In the genomic region with DNA sequence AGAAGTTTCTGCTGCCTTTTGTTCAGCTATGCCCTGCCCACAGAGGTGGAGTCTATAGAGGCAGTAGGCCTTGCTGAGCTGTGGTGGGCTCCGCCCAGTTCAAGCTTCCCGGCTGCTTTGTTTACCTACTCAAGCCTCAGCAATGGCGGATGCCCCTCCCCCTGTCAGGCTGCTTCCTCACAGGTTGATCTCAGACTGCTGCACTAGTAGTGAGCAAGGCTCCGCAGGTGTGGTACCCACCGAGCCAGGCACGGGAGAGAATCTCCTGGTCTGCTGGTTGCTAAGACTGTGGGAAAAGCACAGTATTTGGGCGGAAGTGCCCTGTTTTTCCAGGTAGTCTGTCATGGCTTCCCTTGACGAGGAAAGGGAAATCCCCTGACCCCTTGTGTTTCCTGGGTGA, we compare ENCODE assay signal across 6 cellular contexts.
DNase-seq lines count a peak whose midpoint lies in the region; ATAC-seq, FAIRE-seq and TF ChIP-seq lines count a peak whose summit lies in the region.
"Not testable (repeated sequence)": the region's sequence is repeated elsewhere in the genome, so short reads cannot be mapped to it uniquely, and the experiment has no call there.

No MANE protein-coding gene starts in this region.

- H3K4me1 ChIP-seq in HepG2 (ENCODE audit: insufficient read depth, low read length): peaks cover 14% of the 10 kb centered on the region

- POLR2A ChIA-PET in HepG2 (lab: Yijun Ruan, JAX): interaction anchor here (1.0 to 1.6 kb wide), 3 partner anchors 14 to 78 kb away, joined by 3 to 10 read pairs (median 5); a partner anchor contains a TSS

- FAIRE-seq in HepG2 (lab: Jason Lieb, UNC): not testable (repeated sequence)

- TF ChIP-seq CTCF in VCaP (conservative IDR thresholded peaks at IDR 0.05); HepG2 (CRISPR knock-in tag; IDR thresholded peaks at IDR 0.05): not testable (repeated sequence)

- CTCF ChIA-PET in activated naive CD4-positive, alpha-beta T cell treated with anti-CD3 and anti-CD28 coated beads, Interleukin-2, amount 10 ng/mL, durations not matched to agents 7 days and 5 days (lab: Charles Lee); HepG2 (lab: Yijun Ruan, JAX; ENCODE audit: low intra/inter-chr PET ratio, low total read pairs): not testable (repeated sequence)

- peak; percentile 55 for ATAC-seq in HepG2

- H3K79me2 ChIP-seq in HepG2 (ENCODE audit: insufficient read depth, low read length): not testable (repeated sequence)

- H3K36me3 Mint-ChIP-seq in activated naive CD4-positive, alpha-beta T cell treated with anti-CD3 and anti-CD28 coated beads, Interleukin-2, amount 10 ng/mL, durations not matched to agents 7 days and 5 days: not testable (repeated sequence)

- H2AFZ ChIP-seq in HepG2 (ENCODE audit: low read length): not testable (repeated sequence)

- H3K4me1 Mint-ChIP-seq in activated naive CD4-positive, alpha-beta T cell treated with anti-CD3 and anti-CD28 coated beads, Interleukin-2, amount 10 ng/mL, durations not matched to agents 7 days and 5 days: not testable (repeated sequence)

- not testable (repeated sequence) for H3K36me3 ChIP-seq in HepG2 (replicated peaks in 1 of 2; ENCODE audit: control insufficient read depth in 1 of 2, insufficient read depth in 2 of 2, low read length in 2 of 2)

- not testable (repeated sequence) for H3K4me3 Mint-ChIP-seq in activated naive CD4-positive, alpha-beta T cell treated with anti-CD3 and anti-CD28 coated beads, Interleukin-2, amount 10 ng/mL, durations not matched to agents 7 days and 5 days

- not testable (repeated sequence) for TF ChIP-seq RAD21 in HepG2 (CRISPR knock-in tag; IDR thresholded peaks at IDR 0.05)

- not testable (repeated sequence) for H3K27me3 ChIP-seq in HepG2 (ENCODE audit: control insufficient read depth in 1 of 2, insufficient read depth in 2 of 2, low read length in 2 of 2)

- not testable (repeated sequence) for H3K27ac Mint-ChIP-seq in activated naive CD4-positive, alpha-beta T cell treated with anti-CD3 and anti-CD28 coated beads, Interleukin-2, amount 10 ng/mL, durations not matched to agents 7 days and 5 days

- intact Hi-C loops in HepG2 (cut with micrococcal nuclease; ENCODE audit: unreplicated experiment): not testable (repeated sequence)

- not testable (repeated sequence) for H4K20me1 ChIP-seq in HepG2 (ENCODE audit: insufficient read depth, low read length)

- not testable (repeated sequence) for H3K9me3 ChIP-seq in HepG2 (ENCODE audit: low read length)

- TF ChIP-seq POLR2A in HepG2 (IDR thresholded peaks at IDR 0.05; ENCODE audit: insufficient read depth in 1 of 2, low read depth in 2 of 2, low read length in 2 of 2): not testable (repeated sequence)

- H3K9ac ChIP-seq in HepG2 (ENCODE audit: insufficient read depth, low read depth, low read length): not testable (repeated sequence)

- H3K4me2 ChIP-seq in HepG2 (ENCODE audit: low read depth, low read length): peak overlapping the region; percentile 53; the same call in 1 of the 2 replicates

- WGBS in HepG2 (ENCODE audit: low lambda C conversion rate): 13% methylated on average over 3 of the region's 8 CpGs

- H3K27ac ChIP-seq in VCaP (peak overlapping the region; percentile 89), HepG2 (ENCODE audit: extremely low read length, insufficient read depth, low read length) (peak overlapping the region; percentile 43)

- in situ Hi-C loops in HepG2 (cut with HindIII; ENCODE audit: extremely low pct_ligation_motif_present, low pct_unique_long_range_greater_than_20kb): not testable (repeated sequence)

- H3K9me3 Mint-ChIP-seq in activated naive CD4-positive, alpha-beta T cell treated with anti-CD3 and anti-CD28 coated beads, Interleukin-2, amount 10 ng/mL, durations not matched to agents 7 days and 5 days: not testable (repeated sequence)

- DNase-seq in DMS53 (lab: John Stamatoyannopoulos, UW): peak; percentile 53
- peak; percentile 18 for DNase-seq in NCI-H146 (lab: John Stamatoyannopoulos, UW)
- DNase-seq in NCI-H748 (lab: John Stamatoyannopoulos, UW; ENCODE audit: unreplicated experiment): peak; percentile 33
- peak; percentile 23 for DNase-seq in activated naive CD4-positive, alpha-beta T cell treated with anti-CD3 and anti-CD28 coated beads, Interleukin-2, amount 10 ng/mL, durations not matched to agents 7 days and 5 days
- DNase-seq in HepG2 (ENCODE audit: low spot score): peak; percentile 24

- BruUV-seq in HepG2 (replicated peaks; lab: Mats Ljungman, UMichigan): not testable (repeated sequence)

- TF ChIP-seq EP300 in HepG2 (IDR thresholded peaks at IDR 0.05; ENCODE audit: low read depth in 2 of 2, low read length in 2 of 2); HepG2 (CRISPR knock-in tag; IDR thresholded peaks at IDR 0.05; ENCODE audit: borderline replicate concordance): not testable (repeated sequence)

- H3K27me3 Mint-ChIP-seq in activated naive CD4-positive, alpha-beta T cell treated with anti-CD3 and anti-CD28 coated beads, Interleukin-2, amount 10 ng/mL, durations not matched to agents 7 days and 5 days: not testable (repeated sequence)

- peak overlapping the region in 1 of 3 experiments; percentile 43; a peak in 2 of 6 replicates for H3K4me3 ChIP-seq in HepG2 (replicated peaks in 1 of 3; ENCODE audit: insufficient read depth in 1 of 3, low read depth in 2 of 3, low read length in 3 of 3)

TF ChIP-seq in HepG2, 621 proteins besides CTCF, POLR2A, EP300 and RAD21 (continues in another document):
- peak; percentile 29; the same call in 1 of the 2 replicates for TF ChIP-seq ZMYM4 (CRISPR knock-in tag; IDR thresholded peaks at IDR 0.05)
- TF ChIP-seq, protein P1, sequence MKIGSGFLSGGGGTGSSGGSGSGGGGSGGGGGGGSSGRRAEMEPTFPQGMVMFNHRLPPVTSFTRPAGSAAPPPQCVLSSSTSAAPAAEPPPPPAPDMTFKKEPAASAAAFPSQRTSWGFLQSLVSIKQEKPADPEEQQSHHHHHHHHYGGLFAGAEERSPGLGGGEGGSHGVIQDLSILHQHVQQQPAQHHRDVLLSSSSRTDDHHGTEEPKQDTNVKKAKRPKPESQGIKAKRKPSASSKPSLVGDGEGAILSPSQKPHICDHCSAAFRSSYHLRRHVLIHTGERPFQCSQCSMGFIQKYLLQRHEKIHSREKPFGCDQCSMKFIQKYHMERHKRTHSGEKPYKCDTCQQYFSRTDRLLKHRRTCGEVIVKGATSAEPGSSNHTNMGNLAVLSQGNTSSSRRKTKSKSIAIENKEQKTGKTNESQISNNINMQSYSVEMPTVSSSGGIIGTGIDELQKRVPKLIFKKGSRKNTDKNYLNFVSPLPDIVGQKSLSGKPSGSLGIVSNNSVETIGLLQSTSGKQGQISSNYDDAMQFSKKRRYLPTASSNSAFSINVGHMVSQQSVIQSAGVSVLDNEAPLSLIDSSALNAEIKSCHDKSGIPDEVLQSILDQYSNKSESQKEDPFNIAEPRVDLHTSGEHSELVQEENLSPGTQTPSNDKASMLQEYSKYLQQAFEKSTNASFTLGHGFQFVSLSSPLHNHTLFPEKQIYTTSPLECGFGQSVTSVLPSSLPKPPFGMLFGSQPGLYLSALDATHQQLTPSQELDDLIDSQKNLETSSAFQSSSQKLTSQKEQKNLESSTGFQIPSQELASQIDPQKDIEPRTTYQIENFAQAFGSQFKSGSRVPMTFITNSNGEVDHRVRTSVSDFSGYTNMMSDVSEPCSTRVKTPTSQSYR (CRISPR knock-in tag; IDR thresholded peaks at IDR 0.05; ENCODE audit: borderline replicate concordance): peak; percentile 36; the same call in 1 of the 2 replicates
- TF ChIP-seq, protein P2, sequence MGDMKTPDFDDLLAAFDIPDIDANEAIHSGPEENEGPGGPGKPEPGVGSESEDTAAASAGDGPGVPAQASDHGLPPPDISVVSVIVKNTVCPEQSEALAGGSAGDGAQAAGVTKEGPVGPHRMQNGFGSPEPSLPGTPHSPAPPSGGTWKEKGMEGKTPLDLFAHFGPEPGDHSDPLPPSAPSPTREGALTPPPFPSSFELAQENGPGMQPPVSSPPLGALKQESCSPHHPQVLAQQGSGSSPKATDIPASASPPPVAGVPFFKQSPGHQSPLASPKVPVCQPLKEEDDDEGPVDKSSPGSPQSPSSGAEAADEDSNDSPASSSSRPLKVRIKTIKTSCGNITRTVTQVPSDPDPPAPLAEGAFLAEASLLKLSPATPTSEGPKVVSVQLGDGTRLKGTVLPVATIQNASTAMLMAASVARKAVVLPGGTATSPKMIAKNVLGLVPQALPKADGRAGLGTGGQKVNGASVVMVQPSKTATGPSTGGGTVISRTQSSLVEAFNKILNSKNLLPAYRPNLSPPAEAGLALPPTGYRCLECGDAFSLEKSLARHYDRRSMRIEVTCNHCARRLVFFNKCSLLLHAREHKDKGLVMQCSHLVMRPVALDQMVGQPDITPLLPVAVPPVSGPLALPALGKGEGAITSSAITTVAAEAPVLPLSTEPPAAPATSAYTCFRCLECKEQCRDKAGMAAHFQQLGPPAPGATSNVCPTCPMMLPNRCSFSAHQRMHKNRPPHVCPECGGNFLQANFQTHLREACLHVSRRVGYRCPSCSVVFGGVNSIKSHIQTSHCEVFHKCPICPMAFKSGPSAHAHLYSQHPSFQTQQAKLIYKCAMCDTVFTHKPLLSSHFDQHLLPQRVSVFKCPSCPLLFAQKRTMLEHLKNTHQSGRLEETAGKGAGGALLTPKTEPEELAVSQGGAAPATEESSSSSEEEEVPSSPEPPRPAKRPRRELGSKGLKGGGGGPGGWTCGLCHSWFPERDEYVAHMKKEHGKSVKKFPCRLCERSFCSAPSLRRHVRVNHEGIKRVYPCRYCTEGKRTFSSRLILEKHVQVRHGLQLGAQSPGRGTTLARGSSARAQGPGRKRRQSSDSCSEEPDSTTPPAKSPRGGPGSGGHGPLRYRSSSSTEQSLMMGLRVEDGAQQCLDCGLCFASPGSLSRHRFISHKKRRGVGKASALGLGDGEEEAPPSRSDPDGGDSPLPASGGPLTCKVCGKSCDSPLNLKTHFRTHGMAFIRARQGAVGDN (CRISPR knock-in tag; IDR thresholded peaks at IDR 0.05): peak; percentile 42; the same call in 1 of the 2 replicates
- TF ChIP-seq HOXA3 (CRISPR knock-in tag; IDR thresholded peaks at IDR 0.05): 0 out of 2 replicates have a peak, but pooled peaks have one; percentile 32
- not testable (repeated sequence) for TF ChIP-seq FOXA1 (IDR thresholded peaks at IDR 0.05)
- peak; percentile 44 for TF ChIP-seq FOXA1 (CRISPR knock-in tag; IDR thresholded peaks at IDR 0.05)
